Comparison of ENCODE assay signal across 35 cellular contexts in genomic region chr11:7498193-7498592, GRCh38. TPM values are rescaled to one million over a fixed set of nuclear protein-coding genes. Genes with fewer than 3 reads are reported as not detected.
DNase-seq lines count a peak whose midpoint lies in the region; ATAC-seq and TF ChIP-seq lines count a peak whose summit lies in the region.
"Had no signal": no experiment of that assay in that cellular context is flagged by ENCODE, and none has a peak within 500 bp of the region (broad histone marks: within the 10 kb centered on the region; RNA-seq: fewer than 3 reads in every experiment).

No MANE protein-coding gene starts in this region.

- H3K36me3 ChIP-seq in lung (ENCODE audit: control insufficient read depth in 2 of 2, insufficient read depth in 2 of 2, low read length in 2 of 2) = no peaks in the 10 kb centered on the region
- H3K36me3 ChIP-seq in upper lobe of right lung = no peaks in the 10 kb centered on the region
- H3K36me3 ChIP-seq: BLaER1, MG63, neutrophil, right lobe of liver, SJSA1, thyroid gland had no signal

- H3K4me1 Mint-ChIP-seq in IgD-negative memory B cell = peaks cover 31 to 44% (median 33%) of the 10 kb centered on the region in 3 donors

- CTCF ChIA-PET in HEK293T (lab: Yijun Ruan, JAX) = interaction anchor here (0.6 kb wide), 1 partner anchor 15 kb away, joined by 3 read pairs; no protein-coding TSS in a partner anchor

- H3K4me3 ChIP-seq in lung (no peak overlapping the region), upper lobe of right lung (no peak overlapping the region)
- H3K4me3 ChIP-seq: BLaER1, GM23248, MG63, right lobe of liver, SJSA1, thyroid gland, vagina had no signal

- H3K4me3 Mint-ChIP-seq in IgD-negative memory B cell = peak overlapping the region in 2 of 4 donors; percentile 3 to 11
- H3K4me3 Mint-ChIP-seq: activated CD4-positive, alpha-beta memory T cell treated with anti-CD3 and anti-CD28 coated beads for 36 hours; activated T-helper 1 cell treated with anti-CD3 and anti-CD28 coated beads, Interleukin-12 subunit alpha, Interleukin-12 subunit beta, Interleukin-2, Interleukin-4 antibody, amounts not matched to agents 30 ng/mL and 10 ng/mL and 1 ng/mL, durations not matched to agents 14 hours and 24 hours and 36 hours; effector memory CD8-positive, alpha-beta T cell had no signal

- ATAC-seq in lung (ENCODE audit: insufficient read depth, low FRiP score) (peak; percentile 12), upper lobe of right lung (peak; percentile 50), HG02973 (IDR thresholded peaks at IDR 0.05; ENCODE audit: unreplicated experiment) (no peak)
- ATAC-seq: effector memory CD8-positive, alpha-beta T cell; left lobe of liver had no signal

- H3K36me3 Mint-ChIP-seq in IgD-negative memory B cell = no peaks in the 10 kb centered on the region
- H3K36me3 Mint-ChIP-seq: activated CD4-positive, alpha-beta memory T cell treated with anti-CD3 and anti-CD28 coated beads for 36 hours had no signal

- H3K27ac ChIP-seq in lung (ENCODE audit: low read depth in 1 of 2, low read length in 1 of 2) (no peak overlapping the region), upper lobe of right lung (no peak overlapping the region)
- H3K27ac ChIP-seq: BLaER1, GM23248, neutrophil, right lobe of liver, RWPE1, SJSA1, thyroid gland, vagina had no signal

- H3K9me3 ChIP-seq in lung (ENCODE audit: control insufficient read depth in 2 of 2, insufficient read depth in 1 of 2, low read length in 1 of 2) = peaks cover 0 to 2% of the 10 kb centered on the region in 2 donors
- H3K9me3 ChIP-seq in upper lobe of right lung = no peaks in the 10 kb centered on the region
- H3K9me3 ChIP-seq: BLaER1, MG63, neutrophil, right lobe of liver, SJSA1, thyroid gland, vagina had no signal

- POLR2A ChIA-PET in HEK293T (lab: Yijun Ruan, JAX) = no interaction called here

- 40 to 63% methylated on average over 4 of the region's 4 CpGs for WGBS in lung, 2 donors

- peak; percentile 4 for DNase-seq in OCI-M1 (lab: John Stamatoyannopoulos, UW)
- DNase-seq in lung (ENCODE audit: low spot score) = no peak
- no peak for DNase-seq in upper lobe of right lung
- no peak for DNase-seq in HEK293T (ENCODE audit: extremely low spot score)
- DNase-seq in inferior parietal cortex (ENCODE audit: extremely low spot score) = no peak
- DNase-seq: activated CD4-positive, alpha-beta memory T cell treated with anti-CD3 and anti-CD28 coated beads for 36 hours; activated CD4-positive, CD25-positive, alpha-beta regulatory T cell treated with anti-CD3 and anti-CD28 coated beads, Interleukin-2, amount 50 U/mL, for 72 hours; activated naive CD4-positive, alpha-beta T cell treated with Interleukin-2 at 50 U/mL for 16 hours; central memory CD4-positive, alpha-beta T cell; COR-L47; cortex of kidney; effector memory CD8-positive, alpha-beta T cell; GM23248; mesendoderm; MG63; NCI-H1436; NCI-H2081; NCI-H2227 treated with DMSO at 0.1 percent for 48 hours; NCI-H69; right lobe of liver; stimulated activated CD4-positive, alpha-beta T cell treated with anti-CD3 and anti-CD28 coated beads, Interleukin-12 subunit alpha, Interleukin-12 subunit beta, amount 100 ng/mL, for 4 hours; stimulated activated CD4-positive, alpha-beta T cell treated with anti-CD3 and anti-CD28 coated beads, Interleukin-2, amount 100 ng/mL, for 48 hours; thyroid gland had no signal

- H3K27me3 Mint-ChIP-seq in IgD-negative memory B cell = peaks cover 1% of the 10 kb centered on the region

- H3K9me3 Mint-ChIP-seq in IgD-negative memory B cell = peaks cover 0 to 2% (median 0%) of the 10 kb centered on the region in 3 donors
- H3K9me3 Mint-ChIP-seq: activated CD4-positive, alpha-beta memory T cell treated with anti-CD3 and anti-CD28 coated beads for 36 hours; activated T-helper 1 cell treated with anti-CD3 and anti-CD28 coated beads, Interleukin-12 subunit alpha, Interleukin-12 subunit beta, Interleukin-2, Interleukin-4 antibody, amounts not matched to agents 30 ng/mL and 10 ng/mL and 1 ng/mL, durations not matched to agents 14 hours and 24 hours and 36 hours; effector memory CD8-positive, alpha-beta T cell had no signal

- TF ChIP-seq CTCF in lung (IDR thresholded peaks at IDR 0.05; ENCODE audit: control extremely low read depth, extremely low read depth) (no peak), upper lobe of right lung (IDR thresholded peaks at IDR 0.05) (no peak)

- H3K4me1 ChIP-seq in lung (ENCODE audit: control insufficient read depth in 2 of 2, insufficient read depth in 2 of 2, low read length in 2 of 2) (no peaks in the 10 kb centered on the region), upper lobe of right lung (peaks cover 4% of the 10 kb centered on the region)
- H3K4me1 ChIP-seq: right lobe of liver, SJSA1, thyroid gland had no signal

- H3K27me3 ChIP-seq in lung (ENCODE audit: control insufficient read depth, insufficient read depth) (no peaks in the 10 kb centered on the region), upper lobe of right lung (no peaks in the 10 kb centered on the region)
- H3K27me3 ChIP-seq: BLaER1, MG63, neutrophil, right lobe of liver, SJSA1, thyroid gland, vagina had no signal

- intact Hi-C loops in upper lobe of right lung (cut with DNase I) = no loop called here

- peak overlapping the region; percentile 14 to 91 (median 19) for H3K27ac Mint-ChIP-seq in IgD-negative memory B cell
- H3K27ac Mint-ChIP-seq: activated CD4-positive, alpha-beta memory T cell treated with anti-CD3 and anti-CD28 coated beads for 36 hours; activated T-helper 1 cell treated with anti-CD3 and anti-CD28 coated beads, Interleukin-12 subunit alpha, Interleukin-12 subunit beta, Interleukin-2, Interleukin-4 antibody, amounts not matched to agents 30 ng/mL and 10 ng/mL and 1 ng/mL, durations not matched to agents 14 hours and 24 hours and 36 hours; effector memory CD8-positive, alpha-beta T cell; progenitor cell of endocrine pancreas had no signal

TF ChIP-seq in HEK293T, 16 proteins besides CTCF, POLR2A, EP300 and RAD21:
- TF ChIP-seq LEF1 (IDR thresholded peaks at IDR 0.05; ENCODE audit: borderline replicate concordance) = no peak
- TF ChIP-seq HDGF (IDR thresholded peaks at IDR 0.05; ENCODE audit: borderline replicate concordance) = no peak
- TF ChIP-seq ZNF384 (IDR thresholded peaks at IDR 0.05) = no peak
- TF ChIP-seq ELF4 (IDR thresholded peaks at IDR 0.05) = no peak
- no peak for TF ChIP-seq TARDBP (IDR thresholded peaks at IDR 0.05)
- no peak for TF ChIP-seq L3MBTL2 (conservative IDR thresholded peaks at IDR 0.05)
- TF ChIP-seq SUZ12 (IDR thresholded peaks at IDR 0.05) = no peak
- TF ChIP-seq ARNT (IDR thresholded peaks at IDR 0.05) = no peak
- no peak for TF ChIP-seq CTBP1 (IDR thresholded peaks at IDR 0.05; ENCODE audit: borderline replicate concordance)

RNA-seq across cellular contexts. Expression of gene OLFML1, which starts 12.9 kb away (rescaled TPM):
- polyA plus RNA-seq in IgD-negative memory B cell (0.08 TPM), lung (1 to 10 TPM; 2.6 to 4.0 TPM)
- total RNA-seq in lung (10 to 100 TPM; 14.9 to 28.1 TPM), upper lobe of right lung (30.6 TPM)
- total RNA-seq: activated CD4-positive, alpha-beta memory T cell treated with anti-CD3 and anti-CD28 coated beads for 36 hours; activated T-helper 1 cell treated with anti-CD3 and anti-CD28 coated beads, Interleukin-12 subunit alpha, Interleukin-12 subunit beta, Interleukin-2, Interleukin-4 antibody, amounts not matched to agents 30 ng/mL and 10 ng/mL and 1 ng/mL, durations not matched to agents 14 hours and 24 hours and 36 hours; epithelial cell of proximal tubule; glomerular endothelial cell; progenitor cell of endocrine pancreas had no signal

RNA-seq across cellular contexts. Expression of gene PPFIBP2, which starts 15.6 kb away (rescaled TPM):
- polyA plus RNA-seq in IgD-negative memory B cell (29.1 TPM), lung (10 to 100 TPM in 1 of 2 donors, 1 to 10 TPM in 1; 7.7 to 10.8 TPM)
- total RNA-seq in lung (10 to 100 TPM; 26.5 to 51.3 TPM), upper lobe of right lung (26.8 TPM)
